In genomic region chr3:101852315-101852714, GRCh38 we compare ENCODE assay signal across 10 cellular contexts. TPM values are rescaled to one million over a fixed set of nuclear protein-coding genes. Genes with fewer than 3 reads are reported as not detected.
DNase-seq lines count a peak whose midpoint lies in the region; ATAC-seq, FAIRE-seq and TF ChIP-seq lines count a peak whose summit lies in the region.
"Had no signal": no experiment of that assay in that cellular context is flagged by ENCODE, and none has a peak within 500 bp of the region (broad histone marks: within the 10 kb centered on the region; RNA-seq: fewer than 3 reads in every experiment).

No MANE protein-coding gene starts in this region.

- peaks cover 21 to 55% of the 10 kb centered on the region in 2 donors for H3K36me3 ChIP-seq in neuronal stem cell (replicated peaks in 1 of 2; ENCODE audit: control insufficient read depth in 2 of 2, insufficient read depth in 2 of 2, low read length in 2 of 2)

- no peak overlapping the region for H2AK5ac ChIP-seq in neuronal stem cell (ENCODE audit: low read depth, low read length)

- H3K36me3 Mint-ChIP-seq in HFFc6 (ENCODE audit: low read depth) = peaks cover 72% of the 10 kb centered on the region
- H3K36me3 Mint-ChIP-seq in chondrocyte (ENCODE audit: low read depth) = peaks cover 47% of the 10 kb centered on the region
- H3K36me3 Mint-ChIP-seq in naive B cell = peaks cover 43 to 51% of the 10 kb centered on the region in 2 donors

- H2BK5ac ChIP-seq in neuronal stem cell (ENCODE audit: low read length) = no peak overlapping the region

- H3K27me3 ChIP-seq in neuronal stem cell (ENCODE audit: control insufficient read depth in 3 of 3, insufficient read depth in 3 of 3, low read depth in 1 of 3, low read length in 3 of 3) = no peaks in the 10 kb centered on the region

- no peak for FAIRE-seq in A549 (lab: Jason Lieb, UNC)

- no peak overlapping the region for H3K14ac ChIP-seq in neuronal stem cell (ENCODE audit: low read length)

- peak overlapping the region; percentile 98 for H3K27ac Mint-ChIP-seq in HFFc6
- peak overlapping the region; percentile 8 for H3K27ac Mint-ChIP-seq in chondrocyte (ENCODE audit: unreplicated experiment)
- peak overlapping the region; percentile 29 to 96 (median 94) for H3K27ac Mint-ChIP-seq in naive B cell

- no peak overlapping the region for H2BK12ac ChIP-seq in neuronal stem cell (ENCODE audit: low read length)

- H2AFZ ChIP-seq in neuronal stem cell (ENCODE audit: low read length) = no peak overlapping the region

- H2BK120ac ChIP-seq in neuronal stem cell (ENCODE audit: low read depth, low read length) = no peak overlapping the region

- no peak for ATAC-seq in A549
- ATAC-seq in naive B cell (ENCODE audit: low read depth in 2 of 2) = no peak
- no peak for ATAC-seq in sciatic nerve
- no peak for ATAC-seq in GM18498 (IDR thresholded peaks at IDR 0.05; ENCODE audit: unreplicated experiment)

- no peak overlapping the region for H3K4ac ChIP-seq in neuronal stem cell (ENCODE audit: low read length)

- peak overlapping the region in 1 of 2 experiments; percentile 98; a peak in 3 of 6 replicates for H3K27ac ChIP-seq in A549
- no peak overlapping the region for H3K27ac ChIP-seq in neuronal stem cell (replicated peaks; ENCODE audit: low read length)

- H3K4me2 ChIP-seq in A549 (peak overlapping the region; percentile 90), neuronal stem cell (ENCODE audit: insufficient read depth, low read length, poor library complexity, severe bottlenecking) (no peak overlapping the region)

- intact Hi-C loops in sciatic nerve (cut with DNase I) = no loop called here

- no peak for TF ChIP-seq RAD21 in A549 (conservative IDR thresholded peaks at IDR 0.05 in 1 of 2, IDR thresholded peaks at IDR 0.05 in 1 of 2)

- H3K4me1 ChIP-seq in A549 (peaks cover 57% of the 10 kb centered on the region), neuronal stem cell (ENCODE audit: control insufficient read depth in 2 of 2, insufficient read depth in 1 of 2, low read depth in 1 of 2, low read length in 2 of 2) (peaks cover 3 to 5% of the 10 kb centered on the region in 2 donors)

- H3K27me3 Mint-ChIP-seq in HFFc6 (ENCODE audit: insufficient read depth) (peaks cover 50% of the 10 kb centered on the region), chondrocyte (ENCODE audit: low read depth) (no peaks in the 10 kb centered on the region), naive B cell (no peaks in the 10 kb centered on the region)

- no peaks in the 10 kb centered on the region for H3K9me3 ChIP-seq in A549
- H3K9me3 ChIP-seq in neuronal stem cell (replicated peaks in 1 of 2; ENCODE audit: control insufficient read depth in 2 of 2, insufficient read depth in 1 of 2, low read depth in 1 of 2, low read length in 2 of 2) = no peaks in the 10 kb centered on the region

- H4K8ac ChIP-seq in neuronal stem cell (ENCODE audit: low read depth, low read length) = no peak overlapping the region

- no peak for TF ChIP-seq POLR2A in A549 (IDR thresholded peaks at IDR 0.05; ENCODE audit: low read length)

- H4K91ac ChIP-seq in neuronal stem cell (ENCODE audit: low read depth, low read length, poor library complexity) = no peak overlapping the region

- H3K18ac ChIP-seq in neuronal stem cell (ENCODE audit: low read length) = no peak overlapping the region

- H2BK15ac ChIP-seq in neuronal stem cell (ENCODE audit: low read length) = no peak overlapping the region

- CTCF ChIA-PET in A549 (lab: Yijun Ruan, JAX) = interaction anchor here (1.2 to 2.9 kb wide), 6 partner anchors 9 to 377 kb away, joined by 3 to 17 read pairs (median 7); no protein-coding TSS in a partner anchor

- POLR2A ChIA-PET in A549 (lab: Yijun Ruan, JAX) = interaction anchor here (1.1 to 1.5 kb wide), 2 partner anchors 25 to 236 kb away, joined by 3 read pairs; no protein-coding TSS in a partner anchor

- H3K4me1 Mint-ChIP-seq in HFFc6 (ENCODE audit: low read depth) (peaks cover 76% of the 10 kb centered on the region), chondrocyte (ENCODE audit: low read depth) (peaks cover 48% of the 10 kb centered on the region), naive B cell (peaks cover 44 to 57% (median 50%) of the 10 kb centered on the region in 3 donors)

- WGBS in A549 (ENCODE audit: missing lambda C conversion rate) = 88% methylated on average over 2 of the region's 2 CpGs
- WGBS in neuronal stem cell (ENCODE audit: extremely low coverage in 2 of 2, insufficient read length in 2 of 2, insufficient replicate concordance in 1 of 2), 2 donors = no CpG with 5 or more reads among the region's 2 CpGs

- DNase-seq in A549 (ENCODE audit: low read depth in 1 of 2, low spot score in 1 of 2) (no peak), HFFc6 (no peak), chondrocyte (ENCODE audit: low spot score) (no peak), naive B cell (no peak), sciatic nerve (ENCODE audit: low spot score) (no peak), neuronal stem cell (ENCODE audit: low spot score) (no peak), AG20443 (ENCODE audit: low spot score) (no peak)
- DNase-seq: activated CD4-positive, alpha-beta T cell treated with anti-CD3 and anti-CD28 coated beads, Interleukin-2, amount 50 U/mL, for 48 hours; NCI-H526 treated with DMSO at 0.1 percent for 48 hours had no signal

- H3K4me3 Mint-ChIP-seq in HFFc6 (peak overlapping the region; percentile 99), chondrocyte (ENCODE audit: unreplicated experiment) (peak overlapping the region; percentile 93), naive B cell (peak overlapping the region; percentile 91 to 99 (median 96))

- peaks cover 10% of the 10 kb centered on the region for H3K79me1 ChIP-seq in neuronal stem cell (ENCODE audit: low read depth, low read length)

- TF ChIP-seq EP300 in A549 (IDR thresholded peaks at IDR 0.05) = no peak

- H3K23ac ChIP-seq in neuronal stem cell (ENCODE audit: low read depth, low read length, poor library complexity) = no peak overlapping the region

- no peak overlapping the region for H3K9ac ChIP-seq in neuronal stem cell (ENCODE audit: low read depth, low read length, poor library complexity)

- H3K9me3 Mint-ChIP-seq in HFFc6 (peaks cover 20% of the 10 kb centered on the region), chondrocyte (ENCODE audit: low read depth) (no peaks in the 10 kb centered on the region), naive B cell (no peaks in the 10 kb centered on the region)

- TF ChIP-seq CTCF in A549 (IDR thresholded peaks at IDR 0.05) (no peak), HFFc6 (IDR thresholded peaks at IDR 0.05) (no peak), chondrocyte (IDR thresholded peaks at IDR 0.05) (no peak)

- H3K4me3 ChIP-seq in A549 = peak overlapping the region; percentile 84
- no peak overlapping the region for H3K4me3 ChIP-seq in neuronal stem cell (ENCODE audit: low read length in 2 of 2)

TF ChIP-seq in A549, 52 proteins besides CTCF, POLR2A, EP300 and RAD21:
- TF ChIP-seq RFX5 (IDR thresholded peaks at IDR 0.05) = no peak
- TF ChIP-seq PHF8 (IDR thresholded peaks at IDR 0.05; ENCODE audit: borderline replicate concordance, low read depth) = no peak
- TF ChIP-seq ZC3H11A (IDR thresholded peaks at IDR 0.05) = no peak
- no peak for TF ChIP-seq HOXA7 (CRISPR knock-in tag; IDR thresholded peaks at IDR 0.05)
- TF ChIP-seq BHLHE40 (IDR thresholded peaks at IDR 0.05; ENCODE audit: low read depth, low read length) = no peak
- TF ChIP-seq HOXB13 (CRISPR knock-in tag; IDR thresholded peaks at IDR 0.05; ENCODE audit: low read depth) = no peak
- TF ChIP-seq REST (IDR thresholded peaks at IDR 0.05) = no peak

RNA-seq across cellular contexts. Expression of gene NFKBIZ, which starts 3.0 kb away (rescaled TPM):
- 32.9 and 36.1 TPM in 2 replicates for polyA plus RNA-seq in A549 (2011; rRNA removed)
- polyA plus RNA-seq in A549 (2012; cell fraction: cytosol; rRNA removed) = 10.4 and 12.9 TPM in 2 replicates
- polyA plus RNA-seq in A549 (2012; cell fraction: nucleus; rRNA removed) = 63.5 and 66.0 TPM in 2 replicates
- polyA plus RNA-seq in A549 (2017; fragmentation: RNase III; extraction: RNeasy Plus Mini Kit Qiagen cat#74134 plus additional on column Dnase treatment) = 14.4 to 19.8 TPM (median 16.6 TPM) in 3 replicates
- polyA minus RNA-seq in A549 (2011; rRNA and poly(A)+ RNA removed) = 108 and 121 TPM in 2 replicates
- total RNA-seq in HFFc6 (2021; fragmentation: NEBNext Ultra II Directional; extraction: Animal tissue kit (Norgen Biotek cat#: 25700)) = 10 to 100 TPM; 51.1 to 64.2 (median 57.8) TPM
- 17.6 to 22.8 TPM (median 18.9 TPM) in 3 replicates for total RNA-seq in chondrocyte
- 10 to 100 TPM in 5 of 6 donors, 1 to 10 TPM in 1; 7.4 to 28.5 (median 21.9) TPM for polyA plus RNA-seq in naive B cell (ENCODE audit: low read depth in 6 of 6)
- 91.6 TPM for total RNA-seq in sciatic nerve
- 5.5 TPM for polyA plus RNA-seq in neuronal stem cell (2013, experiment 1 of 2)
- polyA plus RNA-seq in neuronal stem cell (2013, experiment 2 of 2) = 6.6 TPM

Comparison
In these comparisons a context has a peak if more than half of its experiments do, and no peak if none do; other contexts are left out.
1. H3K27ac Mint-ChIP-seq: peak in every context shown above with its lines; median percentile 98 in HFFc6; 94 in naive B cell; 8 in chondrocyte.